ENCODE assay signal across 9 cellular contexts in the genomic region with DNA sequence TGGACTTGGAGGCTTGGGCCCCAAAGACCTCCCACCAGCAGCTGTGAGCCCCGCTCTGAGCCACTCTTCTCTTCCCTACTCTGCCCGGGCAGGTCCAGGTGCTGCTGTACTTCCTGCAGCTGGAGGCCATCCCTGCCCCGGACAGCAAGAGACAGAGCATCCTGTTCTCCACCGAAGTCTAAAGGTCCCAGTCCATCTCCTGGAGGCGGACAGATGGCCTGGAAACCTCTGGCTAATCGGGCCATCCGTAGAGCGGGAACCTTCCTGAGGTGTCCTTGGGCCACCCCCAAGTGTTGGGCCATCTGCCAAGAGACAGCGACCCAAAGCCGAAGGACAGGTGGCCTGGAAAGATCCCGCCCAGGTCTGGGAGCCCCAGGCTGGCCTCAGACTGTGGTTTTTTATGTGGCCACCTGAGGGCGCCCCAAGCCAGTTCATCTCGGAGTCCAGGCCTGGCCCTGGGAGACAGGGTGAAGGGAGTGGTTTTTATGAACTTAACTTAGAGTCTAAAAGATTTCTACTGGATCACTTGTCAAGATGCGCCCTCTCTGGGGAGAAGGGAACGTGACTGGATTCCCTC.
DNase-seq lines count a peak whose midpoint lies in the region; ATAC-seq and TF ChIP-seq lines count a peak whose summit lies in the region.
"Had no signal": no experiment of that assay in that cellular context is flagged by ENCODE, and none has a peak within 500 bp of the region (broad histone marks: within the 10 kb centered on the region; RNA-seq: fewer than 3 reads in every experiment).

No MANE protein-coding gene starts in this region.

- no peak overlapping the region for H3K27ac ChIP-seq in SK-N-SH (ENCODE audit: low read depth in 2 of 2, low read length in 1 of 2)
- H3K27ac ChIP-seq in right cardiac atrium (ENCODE audit: low read length), result no peak overlapping the region
- H3K27ac ChIP-seq: SK-N-MC had no signal

- H3K4me1 ChIP-seq in SK-N-SH (ENCODE audit: control insufficient read depth in 1 of 2, insufficient read depth in 2 of 2, low read depth in 1 of 2, low read length in 1 of 2), result no peaks in the 10 kb centered on the region; a peak in 1 of 4 replicates
- no peaks in the 10 kb centered on the region for H3K4me1 ChIP-seq in right cardiac atrium (ENCODE audit: control insufficient read depth, insufficient read depth, low read length)

- no peaks in the 10 kb centered on the region for H3F3A ChIP-seq in SK-N-SH (replicated peaks; ENCODE audit: insufficient read depth)

- H3K36me3 ChIP-seq in SK-N-SH (replicated peaks in 1 of 2; ENCODE audit: control insufficient read depth in 1 of 2, insufficient read depth in 2 of 2, low read length in 1 of 2), result peaks cover 0 to 4% of the 10 kb centered on the region in 2 experiments

- H3K36me3 Mint-ChIP-seq in Calu3 (ENCODE audit: insufficient read depth, unreplicated experiment), result peaks cover 13% of the 10 kb centered on the region

- H3K27ac Mint-ChIP-seq in Calu3 (ENCODE audit: unreplicated experiment), result no peak overlapping the region

- H3K4me2 ChIP-seq in SK-N-SH, result no peak overlapping the region

- TF ChIP-seq EP300 in SK-N-SH (IDR thresholded peaks at IDR 0.05; ENCODE audit: borderline replicate concordance in 1 of 2, low read depth in 1 of 2, low read length in 1 of 2), result no peak

- no peaks in the 10 kb centered on the region for H3K9me3 Mint-ChIP-seq in Calu3 (ENCODE audit: low read depth, unreplicated experiment)

- CTCF ChIA-PET in Calu3 (lab: Charles Lee) (no interaction called here), SK-N-SH (lab: Yijun Ruan, JAX) (interaction anchor here (1.0 to 3.3 kb wide), 4 partner anchors 15 to 76 kb away, joined by 3 to 33 read pairs (median 6); no protein-coding TSS in a partner anchor)

- no TSS peak for BruUV-seq in Calu3 (replicated peaks; lab: Mats Ljungman, UMichigan)

- no peaks in the 10 kb centered on the region for H3K79me2 ChIP-seq in SK-N-SH (ENCODE audit: insufficient read depth)

- H3K9me2 ChIP-seq in SK-N-SH, result no peaks in the 10 kb centered on the region

- H3K9me3 ChIP-seq in SK-N-SH (no peaks in the 10 kb centered on the region), right cardiac atrium (ENCODE audit: control insufficient read depth, low read length) (no peaks in the 10 kb centered on the region)

- TF ChIP-seq CTCF in Calu3 (IDR thresholded peaks at IDR 0.05; ENCODE audit: unreplicated experiment) (peak; percentile 51), SK-N-SH (IDR thresholded peaks at IDR 0.05) (peak; percentile 63)

- H3K4me3 ChIP-seq in SK-N-SH (ENCODE audit: low read depth in 2 of 2, low read length in 1 of 2) (no peak overlapping the region), right cardiac atrium (ENCODE audit: low read length) (no peak overlapping the region)
- H3K4me3 ChIP-seq: SK-N-MC had no signal

- H2AFZ ChIP-seq in SK-N-SH (ENCODE audit: low read depth), result no peak overlapping the region

- no peak overlapping the region for H3K4me3 Mint-ChIP-seq in Calu3 (ENCODE audit: low read depth, unreplicated experiment)

- no peak overlapping the region for H3K9ac ChIP-seq in SK-N-SH

- intact Hi-C loops in Calu3 (cut with micrococcal nuclease; ENCODE audit: unreplicated experiment) (no loop called here), right cardiac atrium (cut with DNase I) (loop anchor here in 2 of 4 donors (10.0 kb wide), 3 partner anchors 69 to 279 kb away; no protein-coding TSS in a partner anchor)

- no peaks in the 10 kb centered on the region for H3K4me1 Mint-ChIP-seq in Calu3 (ENCODE audit: low read depth, unreplicated experiment)

- WGBS in SK-N-SH (ENCODE audit: low lambda C conversion rate), result 21% methylated on average over 12 of the region's 15 CpGs
- WGBS in right cardiac atrium, result 36% methylated on average over 15 of the region's 15 CpGs

- ATAC-seq in right cardiac atrium (peak in 1 of 2 donors; percentile 51), HG03521 (IDR thresholded peaks at IDR 0.05; ENCODE audit: unreplicated experiment) (no peak)

- no peaks in the 10 kb centered on the region for H4K20me1 ChIP-seq in SK-N-SH (ENCODE audit: insufficient read depth)

- in situ Hi-C loops in KBM-7 (cut with MboI; ENCODE audit: low pct_unique_long_range_greater_than_20kb, low sequenced_read_pairs), result no loop called here

- H3K27me3 ChIP-seq in SK-N-SH (ENCODE audit: insufficient read depth) (no peaks in the 10 kb centered on the region), right cardiac atrium (ENCODE audit: control insufficient read depth, insufficient read depth) (no peaks in the 10 kb centered on the region)

- DNase-seq in Calu3, result peak; percentile 68
- DNase-seq in KBM-7, result peak; percentile 67
- DNase-seq in SK-N-SH, result peak; percentile 79
- peak; percentile 70 for DNase-seq in amniotic epithelial cell (ENCODE audit: low read depth)
- DNase-seq in right cardiac atrium, result peak in 2 of 3 donors; percentile 82 to 88
- peak; percentile 14 to 41 for DNase-seq in stimulated activated CD4-positive, alpha-beta T cell treated with anti-CD3 and anti-CD28 coated beads, Interleukin-12 subunit alpha, Interleukin-12 subunit beta, amount 100 ng/mL, for 24 hours (ENCODE audit: low read depth in 2 of 2)
- no peak for DNase-seq in HPDE6-E6E7 (ENCODE audit: extremely low spot score)

- no peaks in the 10 kb centered on the region for H3K27me3 Mint-ChIP-seq in Calu3 (ENCODE audit: unreplicated experiment)

- POLR2A ChIA-PET in SK-N-SH (lab: Yijun Ruan, JAX), result no interaction called here

- peak; percentile 76 for TF ChIP-seq RAD21 in SK-N-SH (IDR thresholded peaks at IDR 0.05; ENCODE audit: low read length)

TF ChIP-seq in SK-N-SH, 30 proteins besides CTCF, POLR2A, EP300 and RAD21:
- TF ChIP-seq CHD2 (IDR thresholded peaks at IDR 0.05; ENCODE audit: low read length, partially characterized antibody) (no peak), SMC3 (IDR thresholded peaks at IDR 0.05; ENCODE audit: low read depth, low read length) (peak; percentile 67)
TF ChIP-seq in SK-N-SH: peak in this region for 1.
